ENCODE assay signal across 1 cellular context in genomic region chr20:5484346-5484745, GRCh38.
TF ChIP-seq lines count a peak whose summit lies in the region.

No MANE protein-coding gene starts in this region.

TF ChIP-seq in H1, 55 proteins besides CTCF, POLR2A, EP300 and RAD21 (continued from another document):
- TF ChIP-seq, protein P1, sequence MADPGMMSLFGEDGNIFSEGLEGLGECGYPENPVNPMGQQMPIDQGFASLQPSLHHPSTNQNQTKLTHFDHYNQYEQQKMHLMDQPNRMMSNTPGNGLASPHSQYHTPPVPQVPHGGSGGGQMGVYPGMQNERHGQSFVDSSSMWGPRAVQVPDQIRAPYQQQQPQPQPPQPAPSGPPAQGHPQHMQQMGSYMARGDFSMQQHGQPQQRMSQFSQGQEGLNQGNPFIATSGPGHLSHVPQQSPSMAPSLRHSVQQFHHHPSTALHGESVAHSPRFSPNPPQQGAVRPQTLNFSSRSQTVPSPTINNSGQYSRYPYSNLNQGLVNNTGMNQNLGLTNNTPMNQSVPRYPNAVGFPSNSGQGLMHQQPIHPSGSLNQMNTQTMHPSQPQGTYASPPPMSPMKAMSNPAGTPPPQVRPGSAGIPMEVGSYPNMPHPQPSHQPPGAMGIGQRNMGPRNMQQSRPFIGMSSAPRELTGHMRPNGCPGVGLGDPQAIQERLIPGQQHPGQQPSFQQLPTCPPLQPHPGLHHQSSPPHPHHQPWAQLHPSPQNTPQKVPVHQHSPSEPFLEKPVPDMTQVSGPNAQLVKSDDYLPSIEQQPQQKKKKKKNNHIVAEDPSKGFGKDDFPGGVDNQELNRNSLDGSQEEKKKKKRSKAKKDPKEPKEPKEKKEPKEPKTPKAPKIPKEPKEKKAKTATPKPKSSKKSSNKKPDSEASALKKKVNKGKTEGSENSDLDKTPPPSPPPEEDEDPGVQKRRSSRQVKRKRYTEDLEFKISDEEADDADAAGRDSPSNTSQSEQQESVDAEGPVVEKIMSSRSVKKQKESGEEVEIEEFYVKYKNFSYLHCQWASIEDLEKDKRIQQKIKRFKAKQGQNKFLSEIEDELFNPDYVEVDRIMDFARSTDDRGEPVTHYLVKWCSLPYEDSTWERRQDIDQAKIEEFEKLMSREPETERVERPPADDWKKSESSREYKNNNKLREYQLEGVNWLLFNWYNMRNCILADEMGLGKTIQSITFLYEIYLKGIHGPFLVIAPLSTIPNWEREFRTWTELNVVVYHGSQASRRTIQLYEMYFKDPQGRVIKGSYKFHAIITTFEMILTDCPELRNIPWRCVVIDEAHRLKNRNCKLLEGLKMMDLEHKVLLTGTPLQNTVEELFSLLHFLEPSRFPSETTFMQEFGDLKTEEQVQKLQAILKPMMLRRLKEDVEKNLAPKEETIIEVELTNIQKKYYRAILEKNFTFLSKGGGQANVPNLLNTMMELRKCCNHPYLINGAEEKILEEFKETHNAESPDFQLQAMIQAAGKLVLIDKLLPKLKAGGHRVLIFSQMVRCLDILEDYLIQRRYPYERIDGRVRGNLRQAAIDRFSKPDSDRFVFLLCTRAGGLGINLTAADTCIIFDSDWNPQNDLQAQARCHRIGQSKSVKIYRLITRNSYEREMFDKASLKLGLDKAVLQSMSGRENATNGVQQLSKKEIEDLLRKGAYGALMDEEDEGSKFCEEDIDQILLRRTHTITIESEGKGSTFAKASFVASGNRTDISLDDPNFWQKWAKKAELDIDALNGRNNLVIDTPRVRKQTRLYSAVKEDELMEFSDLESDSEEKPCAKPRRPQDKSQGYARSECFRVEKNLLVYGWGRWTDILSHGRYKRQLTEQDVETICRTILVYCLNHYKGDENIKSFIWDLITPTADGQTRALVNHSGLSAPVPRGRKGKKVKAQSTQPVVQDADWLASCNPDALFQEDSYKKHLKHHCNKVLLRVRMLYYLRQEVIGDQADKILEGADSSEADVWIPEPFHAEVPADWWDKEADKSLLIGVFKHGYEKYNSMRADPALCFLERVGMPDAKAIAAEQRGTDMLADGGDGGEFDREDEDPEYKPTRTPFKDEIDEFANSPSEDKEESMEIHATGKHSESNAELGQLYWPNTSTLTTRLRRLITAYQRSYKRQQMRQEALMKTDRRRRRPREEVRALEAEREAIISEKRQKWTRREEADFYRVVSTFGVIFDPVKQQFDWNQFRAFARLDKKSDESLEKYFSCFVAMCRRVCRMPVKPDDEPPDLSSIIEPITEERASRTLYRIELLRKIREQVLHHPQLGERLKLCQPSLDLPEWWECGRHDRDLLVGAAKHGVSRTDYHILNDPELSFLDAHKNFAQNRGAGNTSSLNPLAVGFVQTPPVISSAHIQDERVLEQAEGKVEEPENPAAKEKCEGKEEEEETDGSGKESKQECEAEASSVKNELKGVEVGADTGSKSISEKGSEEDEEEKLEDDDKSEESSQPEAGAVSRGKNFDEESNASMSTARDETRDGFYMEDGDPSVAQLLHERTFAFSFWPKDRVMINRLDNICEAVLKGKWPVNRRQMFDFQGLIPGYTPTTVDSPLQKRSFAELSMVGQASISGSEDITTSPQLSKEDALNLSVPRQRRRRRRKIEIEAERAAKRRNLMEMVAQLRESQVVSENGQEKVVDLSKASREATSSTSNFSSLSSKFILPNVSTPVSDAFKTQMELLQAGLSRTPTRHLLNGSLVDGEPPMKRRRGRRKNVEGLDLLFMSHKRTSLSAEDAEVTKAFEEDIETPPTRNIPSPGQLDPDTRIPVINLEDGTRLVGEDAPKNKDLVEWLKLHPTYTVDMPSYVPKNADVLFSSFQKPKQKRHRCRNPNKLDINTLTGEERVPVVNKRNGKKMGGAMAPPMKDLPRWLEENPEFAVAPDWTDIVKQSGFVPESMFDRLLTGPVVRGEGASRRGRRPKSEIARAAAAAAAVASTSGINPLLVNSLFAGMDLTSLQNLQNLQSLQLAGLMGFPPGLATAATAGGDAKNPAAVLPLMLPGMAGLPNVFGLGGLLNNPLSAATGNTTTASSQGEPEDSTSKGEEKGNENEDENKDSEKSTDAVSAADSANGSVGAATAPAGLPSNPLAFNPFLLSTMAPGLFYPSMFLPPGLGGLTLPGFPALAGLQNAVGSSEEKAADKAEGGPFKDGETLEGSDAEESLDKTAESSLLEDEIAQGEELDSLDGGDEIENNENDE (IDR thresholded peaks at IDR 0.05; ENCODE audit: insufficient replicate concordance, low read length): no peak
- no peak for TF ChIP-seq SP1 (IDR thresholded peaks at IDR 0.05; ENCODE audit: low read depth, low read length)
- no peak for TF ChIP-seq KDM5A (IDR thresholded peaks at IDR 0.05; ENCODE audit: low read length)
TF ChIP-seq in H1: peak in this region for 0.
